19 cellular contexts compared by ENCODE assay signal in genomic region chr13:25738797-25739196, GRCh38.
DNase-seq lines count a peak whose midpoint lies in the region; ATAC-seq and TF ChIP-seq lines count a peak whose summit lies in the region.
"Had no signal": no experiment of that assay in that cellular context is flagged by ENCODE, and none has a peak within 500 bp of the region (broad histone marks: within the 10 kb centered on the region; RNA-seq: fewer than 3 reads in every experiment).

No MANE protein-coding gene starts in this region.

- H3K27me3 Mint-ChIP-seq in T-helper 1 cell treated with Interleukin-12 subunit alpha and Interleukin-12 subunit beta and Interleukin-4 antibody, amounts not matched to agents 30 μg/mL and 1 μg/mL, for 36 hours (ENCODE audit: low read depth), result peaks cover 14% of the 10 kb centered on the region
- peaks cover 7% of the 10 kb centered on the region for H3K27me3 Mint-ChIP-seq in T-helper 17 cell
- H3K27me3 Mint-ChIP-seq: CD4-positive, alpha-beta T cell had no signal

- TF ChIP-seq CTCF in liver (IDR thresholded peaks at IDR 0.05; ENCODE audit: low read depth, low read length, missing input control), result no peak

- H3K27ac Mint-ChIP-seq in T-helper 1 cell treated with Interleukin-12 subunit alpha and Interleukin-12 subunit beta and Interleukin-4 antibody, amounts not matched to agents 30 μg/mL and 1 μg/mL, for 36 hours, result peak overlapping the region; percentile 38
- peak overlapping the region; percentile 17 for H3K27ac Mint-ChIP-seq in T-helper 17 cell
- H3K27ac Mint-ChIP-seq: activated T-helper 17 cell treated with anti-CD3 and anti-CD28 coated beads, Interleukin-2, amount 50 U/mL, for 72 hours; CD4-positive, alpha-beta T cell; progenitor cell of endocrine pancreas had no signal

- H3K9me3 Mint-ChIP-seq in T-helper 1 cell treated with Interleukin-12 subunit alpha and Interleukin-12 subunit beta and Interleukin-4 antibody, amounts not matched to agents 30 μg/mL and 1 μg/mL, for 36 hours, result peaks cover 9% of the 10 kb centered on the region
- H3K9me3 Mint-ChIP-seq: activated T-helper 17 cell treated with anti-CD3 and anti-CD28 coated beads, Interleukin-2, amount 50 U/mL, for 72 hours; CD4-positive, alpha-beta T cell had no signal

- peaks cover 26% of the 10 kb centered on the region for H3K4me1 Mint-ChIP-seq in T-helper 1 cell treated with Interleukin-12 subunit alpha and Interleukin-12 subunit beta and Interleukin-4 antibody, amounts not matched to agents 30 μg/mL and 1 μg/mL, for 36 hours (ENCODE audit: low read depth)
- H3K4me1 Mint-ChIP-seq in T-helper 17 cell, result peaks cover 6% of the 10 kb centered on the region
- H3K4me1 Mint-ChIP-seq: activated T-helper 17 cell treated with anti-CD3 and anti-CD28 coated beads, Interleukin-2, amount 50 U/mL, for 72 hours had no signal

- no peak overlapping the region for H3K27ac ChIP-seq in liver (ENCODE audit: low read depth in 1 of 2, low read length in 2 of 2)
- no peak overlapping the region for H3K27ac ChIP-seq in aorta (ENCODE audit: low read depth in 1 of 2, low read length in 2 of 2)
- H3K27ac ChIP-seq: esophagus squamous epithelium, skin epidermis had no signal

- intact Hi-C loops in aorta (cut with DNase I), result no loop called here
- intact Hi-C loops in Right ventricle myocardium superior (cut with DNase I), result no loop called here

- no peak for DNase-seq in T-helper 1 cell
- no peak for DNase-seq in T-helper 17 cell
- no peak for DNase-seq in aorta
- no peak for DNase-seq in NCI-H524 treated with DMSO at 0.1 percent for 48 hours (lab: John Stamatoyannopoulos, UW)
- DNase-seq in Kasumi-1 (lab: John Stamatoyannopoulos, UW), result no peak
- DNase-seq in Right ventricle myocardium superior, result no peak
- DNase-seq: activated CD8-positive, alpha-beta memory T cell treated with anti-CD3 and anti-CD28 coated beads for 24 hours; CD4-positive, alpha-beta T cell; effector CD4-positive, alpha-beta T cell; esophagus squamous epithelium; stimulated activated CD4-positive, alpha-beta T cell treated with anti-CD3 and anti-CD28 coated beads, Interleukin-4, amount 100 ng/mL, for 1 hour; T1000 had no signal

- H3K4me3 ChIP-seq in liver (ENCODE audit: low read depth in 1 of 3, low read length in 3 of 3), result no peak overlapping the region
- H3K4me3 ChIP-seq in aorta (ENCODE audit: low read length in 2 of 2), result no peak overlapping the region
- H3K4me3 ChIP-seq: esophagus squamous epithelium, skin epidermis had no signal

- no peak overlapping the region for H3K4me3 Mint-ChIP-seq in T-helper 1 cell treated with Interleukin-12 subunit alpha and Interleukin-12 subunit beta and Interleukin-4 antibody, amounts not matched to agents 30 μg/mL and 1 μg/mL, for 36 hours
- no peak overlapping the region for H3K4me3 Mint-ChIP-seq in T-helper 17 cell
- H3K4me3 Mint-ChIP-seq: activated T-helper 17 cell treated with anti-CD3 and anti-CD28 coated beads, Interleukin-2, amount 50 U/mL, for 72 hours; CD4-positive, alpha-beta T cell had no signal

- H3K9me3 ChIP-seq in T-helper 17 cell (ENCODE audit: control insufficient read depth, low read length, poor library complexity, severe bottlenecking) (no peaks in the 10 kb centered on the region), liver (ENCODE audit: control insufficient read depth in 4 of 4, low read length in 3 of 4) (peaks cover 0 to 10% (median under 1%) of the 10 kb centered on the region in 4 donors), aorta (ENCODE audit: control insufficient read depth, low read length) (peaks cover 4% of the 10 kb centered on the region)
- H3K9me3 ChIP-seq: esophagus squamous epithelium had no signal

- H3K27me3 ChIP-seq in liver (ENCODE audit: control insufficient read depth in 4 of 4, insufficient read depth in 4 of 4, low read length in 3 of 4) (peaks cover 0 to 2% (median 0%) of the 10 kb centered on the region in 4 donors), aorta (ENCODE audit: control insufficient read depth in 1 of 2, insufficient read depth in 2 of 2, low read length in 1 of 2) (no peaks in the 10 kb centered on the region)
- H3K27me3 ChIP-seq: esophagus squamous epithelium had no signal

- no peaks in the 10 kb centered on the region for H3K36me3 ChIP-seq in liver (ENCODE audit: control insufficient read depth in 4 of 4, insufficient read depth in 3 of 4, low read depth in 1 of 4, low read length in 3 of 4)
- no peaks in the 10 kb centered on the region for H3K36me3 ChIP-seq in aorta (ENCODE audit: control insufficient read depth in 1 of 2, insufficient read depth in 2 of 2, low read length in 1 of 2)
- H3K36me3 ChIP-seq: esophagus squamous epithelium had no signal

- peaks cover 4% of the 10 kb centered on the region for H3K36me3 Mint-ChIP-seq in T-helper 1 cell treated with Interleukin-12 subunit alpha and Interleukin-12 subunit beta and Interleukin-4 antibody, amounts not matched to agents 30 μg/mL and 1 μg/mL, for 36 hours (ENCODE audit: low read depth)
- no peaks in the 10 kb centered on the region for H3K36me3 Mint-ChIP-seq in T-helper 17 cell (ENCODE audit: low read depth)

- H3K4me1 ChIP-seq in liver (ENCODE audit: control insufficient read depth in 4 of 4, insufficient read depth in 4 of 4, low read length in 3 of 4), result peaks cover 0 to 9% (median 2%) of the 10 kb centered on the region in 4 donors
- H3K4me1 ChIP-seq in aorta (ENCODE audit: control insufficient read depth in 1 of 2, insufficient read depth in 2 of 2, low read length in 2 of 2), result no peaks in the 10 kb centered on the region
- H3K4me1 ChIP-seq: esophagus squamous epithelium had no signal

- ATAC-seq in T-helper 17 cell (no peak), aorta (ENCODE audit: low FRiP score) (peak; percentile 16), Right ventricle myocardium superior (ENCODE audit: poor library complexity) (no peak)
- ATAC-seq: activated CD4-positive, CD25-positive, alpha-beta regulatory T cell treated with anti-CD3 and anti-CD28 coated beads, Interleukin-2, amount 50 U/mL, for 24 hours; activated T-helper 17 cell treated with anti-CD3 and anti-CD28 coated beads, Interleukin-2, amount 50 U/mL, for 72 hours; Right ventricle myocardium inferior had no signal

- WGBS in liver, result 17% methylated on average over 3 of the region's 3 CpGs
- WGBS in aorta, 2 donors, result 29 to 33% methylated on average over 3 of the region's 3 CpGs

- no peak for TF ChIP-seq RAD21 in liver (IDR thresholded peaks at IDR 0.05)

- no peak overlapping the region for H3K9ac ChIP-seq in liver (ENCODE audit: low read depth in 1 of 2, low read length in 2 of 2)

TF ChIP-seq in liver, 16 proteins besides CTCF, POLR2A, EP300 and RAD21:
- TF ChIP-seq FOXA2 (IDR thresholded peaks at IDR 0.05), result peak; percentile 67
- TF ChIP-seq GABPA (IDR thresholded peaks at IDR 0.05 in 1 of 2, conservative IDR thresholded peaks at IDR 0.05 in 1 of 2), result no peak
- peak in 1 of 2 donors; percentile 13 for TF ChIP-seq HNF4A (conservative IDR thresholded peaks at IDR 0.05)
- no peak for TF ChIP-seq TAF1 (conservative IDR thresholded peaks at IDR 0.05)
